1 cellular context compared by ENCODE assay signal in the genomic region with DNA sequence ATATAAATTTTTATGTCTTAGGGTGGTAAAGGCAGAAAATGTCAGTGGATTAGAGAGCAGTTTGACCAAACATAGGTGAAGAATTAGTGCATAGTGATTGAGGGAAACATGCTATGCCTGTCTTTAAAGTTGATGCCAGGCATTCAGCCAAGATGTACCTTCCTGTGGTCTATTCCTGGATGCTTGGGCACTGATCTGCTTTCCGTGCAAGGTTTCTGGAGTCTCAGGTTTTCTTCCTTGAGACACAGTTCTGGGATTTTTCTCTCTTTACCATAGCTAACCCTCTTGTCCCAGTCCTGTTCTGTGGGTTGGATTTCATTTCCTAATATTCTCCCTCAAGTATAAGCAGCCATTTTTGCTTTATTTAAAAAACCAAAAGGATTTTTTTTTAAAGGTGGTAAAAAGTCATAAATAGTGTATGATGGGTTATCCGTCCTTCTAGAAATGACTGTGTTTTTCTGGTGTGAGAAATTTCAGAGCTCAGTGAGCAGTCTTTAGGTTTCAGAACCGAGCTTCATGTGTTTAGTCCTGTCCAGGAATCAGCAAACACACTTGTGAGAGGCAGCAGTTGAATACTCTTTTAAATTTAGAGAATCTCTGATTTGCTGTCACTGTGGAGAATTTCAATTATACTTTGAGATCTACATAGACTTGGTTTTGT.
TF ChIP-seq lines count a peak whose summit lies in the region.

No MANE protein-coding gene starts in this region.

TF ChIP-seq in HepG2, 621 proteins besides CTCF, POLR2A, EP300 and RAD21:
- no peak for TF ChIP-seq TEAD2 (CRISPR knock-in tag; IDR thresholded peaks at IDR 0.05)
- TF ChIP-seq, protein P1, sequence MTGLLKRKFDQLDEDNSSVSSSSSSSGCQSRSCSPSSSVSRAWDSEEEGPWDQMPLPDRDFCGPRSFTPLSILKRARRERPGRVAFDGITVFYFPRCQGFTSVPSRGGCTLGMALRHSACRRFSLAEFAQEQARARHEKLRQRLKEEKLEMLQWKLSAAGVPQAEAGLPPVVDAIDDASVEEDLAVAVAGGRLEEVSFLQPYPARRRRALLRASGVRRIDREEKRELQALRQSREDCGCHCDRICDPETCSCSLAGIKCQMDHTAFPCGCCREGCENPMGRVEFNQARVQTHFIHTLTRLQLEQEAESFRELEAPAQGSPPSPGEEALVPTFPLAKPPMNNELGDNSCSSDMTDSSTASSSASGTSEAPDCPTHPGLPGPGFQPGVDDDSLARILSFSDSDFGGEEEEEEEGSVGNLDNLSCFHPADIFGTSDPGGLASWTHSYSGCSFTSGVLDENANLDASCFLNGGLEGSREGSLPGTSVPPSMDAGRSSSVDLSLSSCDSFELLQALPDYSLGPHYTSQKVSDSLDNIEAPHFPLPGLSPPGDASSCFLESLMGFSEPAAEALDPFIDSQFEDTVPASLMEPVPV (CRISPR knock-in tag; IDR thresholded peaks at IDR 0.05), result no peak
- TF ChIP-seq SMARCE1 (IDR thresholded peaks at IDR 0.05; ENCODE audit: borderline replicate concordance), result no peak
- no peak for TF ChIP-seq FOXA1 (IDR thresholded peaks at IDR 0.05)
- no peak for TF ChIP-seq FOXA1 (CRISPR knock-in tag; IDR thresholded peaks at IDR 0.05)
- no peak for TF ChIP-seq NFKB2 (CRISPR knock-in tag; IDR thresholded peaks at IDR 0.05; ENCODE audit: borderline replicate concordance)
- TF ChIP-seq, protein P2, sequence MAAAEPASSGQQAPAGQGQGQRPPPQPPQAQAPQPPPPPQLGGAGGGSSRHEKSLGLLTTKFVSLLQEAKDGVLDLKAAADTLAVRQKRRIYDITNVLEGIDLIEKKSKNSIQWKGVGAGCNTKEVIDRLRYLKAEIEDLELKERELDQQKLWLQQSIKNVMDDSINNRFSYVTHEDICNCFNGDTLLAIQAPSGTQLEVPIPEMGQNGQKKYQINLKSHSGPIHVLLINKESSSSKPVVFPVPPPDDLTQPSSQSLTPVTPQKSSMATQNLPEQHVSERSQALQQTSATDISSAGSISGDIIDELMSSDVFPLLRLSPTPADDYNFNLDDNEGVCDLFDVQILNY (CRISPR knock-in tag; conservative IDR thresholded peaks at IDR 0.05), result no peak
- TF ChIP-seq, protein P3, sequence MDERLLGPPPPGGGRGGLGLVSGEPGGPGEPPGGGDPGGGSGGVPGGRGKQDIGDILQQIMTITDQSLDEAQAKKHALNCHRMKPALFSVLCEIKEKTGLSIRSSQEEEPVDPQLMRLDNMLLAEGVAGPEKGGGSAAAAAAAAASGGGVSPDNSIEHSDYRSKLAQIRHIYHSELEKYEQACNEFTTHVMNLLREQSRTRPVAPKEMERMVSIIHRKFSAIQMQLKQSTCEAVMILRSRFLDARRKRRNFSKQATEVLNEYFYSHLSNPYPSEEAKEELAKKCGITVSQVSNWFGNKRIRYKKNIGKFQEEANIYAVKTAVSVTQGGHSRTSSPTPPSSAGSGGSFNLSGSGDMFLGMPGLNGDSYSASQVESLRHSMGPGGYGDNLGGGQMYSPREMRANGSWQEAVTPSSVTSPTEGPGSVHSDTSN (CRISPR knock-in tag; IDR thresholded peaks at IDR 0.05), result no peak
- no peak for TF ChIP-seq HNRNPK (IDR thresholded peaks at IDR 0.05; ENCODE audit: low read depth, low read length, poor library complexity, severe bottlenecking)
- no peak for TF ChIP-seq MXD4 (CRISPR knock-in tag; IDR thresholded peaks at IDR 0.05)
- no peak for TF ChIP-seq NCOR1 (IDR thresholded peaks at IDR 0.05; ENCODE audit: borderline replicate concordance, low read length)
- TF ChIP-seq, protein P4, sequence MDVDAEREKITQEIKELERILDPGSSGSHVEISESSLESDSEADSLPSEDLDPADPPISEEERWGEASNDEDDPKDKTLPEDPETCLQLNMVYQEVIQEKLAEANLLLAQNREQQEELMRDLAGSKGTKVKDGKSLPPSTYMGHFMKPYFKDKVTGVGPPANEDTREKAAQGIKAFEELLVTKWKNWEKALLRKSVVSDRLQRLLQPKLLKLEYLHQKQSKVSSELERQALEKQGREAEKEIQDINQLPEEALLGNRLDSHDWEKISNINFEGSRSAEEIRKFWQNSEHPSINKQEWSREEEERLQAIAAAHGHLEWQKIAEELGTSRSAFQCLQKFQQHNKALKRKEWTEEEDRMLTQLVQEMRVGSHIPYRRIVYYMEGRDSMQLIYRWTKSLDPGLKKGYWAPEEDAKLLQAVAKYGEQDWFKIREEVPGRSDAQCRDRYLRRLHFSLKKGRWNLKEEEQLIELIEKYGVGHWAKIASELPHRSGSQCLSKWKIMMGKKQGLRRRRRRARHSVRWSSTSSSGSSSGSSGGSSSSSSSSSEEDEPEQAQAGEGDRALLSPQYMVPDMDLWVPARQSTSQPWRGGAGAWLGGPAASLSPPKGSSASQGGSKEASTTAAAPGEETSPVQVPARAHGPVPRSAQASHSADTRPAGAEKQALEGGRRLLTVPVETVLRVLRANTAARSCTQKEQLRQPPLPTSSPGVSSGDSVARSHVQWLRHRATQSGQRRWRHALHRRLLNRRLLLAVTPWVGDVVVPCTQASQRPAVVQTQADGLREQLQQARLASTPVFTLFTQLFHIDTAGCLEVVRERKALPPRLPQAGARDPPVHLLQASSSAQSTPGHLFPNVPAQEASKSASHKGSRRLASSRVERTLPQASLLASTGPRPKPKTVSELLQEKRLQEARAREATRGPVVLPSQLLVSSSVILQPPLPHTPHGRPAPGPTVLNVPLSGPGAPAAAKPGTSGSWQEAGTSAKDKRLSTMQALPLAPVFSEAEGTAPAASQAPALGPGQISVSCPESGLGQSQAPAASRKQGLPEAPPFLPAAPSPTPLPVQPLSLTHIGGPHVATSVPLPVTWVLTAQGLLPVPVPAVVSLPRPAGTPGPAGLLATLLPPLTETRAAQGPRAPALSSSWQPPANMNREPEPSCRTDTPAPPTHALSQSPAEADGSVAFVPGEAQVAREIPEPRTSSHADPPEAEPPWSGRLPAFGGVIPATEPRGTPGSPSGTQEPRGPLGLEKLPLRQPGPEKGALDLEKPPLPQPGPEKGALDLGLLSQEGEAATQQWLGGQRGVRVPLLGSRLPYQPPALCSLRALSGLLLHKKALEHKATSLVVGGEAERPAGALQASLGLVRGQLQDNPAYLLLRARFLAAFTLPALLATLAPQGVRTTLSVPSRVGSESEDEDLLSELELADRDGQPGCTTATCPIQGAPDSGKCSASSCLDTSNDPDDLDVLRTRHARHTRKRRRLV (CRISPR knock-in tag; IDR thresholded peaks at IDR 0.05), result no peak
- TF ChIP-seq SPEN (CRISPR knock-in tag; IDR thresholded peaks at IDR 0.05; ENCODE audit: low read depth), result no peak
- TF ChIP-seq ZBTB7B (CRISPR knock-in tag; IDR thresholded peaks at IDR 0.05), result no peak
- TF ChIP-seq DR1 (CRISPR knock-in tag; IDR thresholded peaks at IDR 0.05), result no peak
- no peak for TF ChIP-seq GTF3A (CRISPR knock-in tag; conservative IDR thresholded peaks at IDR 0.05)
- TF ChIP-seq ZNF530 (CRISPR knock-in tag; IDR thresholded peaks at IDR 0.05; ENCODE audit: low read depth), result no peak
- TF ChIP-seq PLRG1 (conservative IDR thresholded peaks at IDR 0.05), result no peak
